In the genomic region with DNA sequence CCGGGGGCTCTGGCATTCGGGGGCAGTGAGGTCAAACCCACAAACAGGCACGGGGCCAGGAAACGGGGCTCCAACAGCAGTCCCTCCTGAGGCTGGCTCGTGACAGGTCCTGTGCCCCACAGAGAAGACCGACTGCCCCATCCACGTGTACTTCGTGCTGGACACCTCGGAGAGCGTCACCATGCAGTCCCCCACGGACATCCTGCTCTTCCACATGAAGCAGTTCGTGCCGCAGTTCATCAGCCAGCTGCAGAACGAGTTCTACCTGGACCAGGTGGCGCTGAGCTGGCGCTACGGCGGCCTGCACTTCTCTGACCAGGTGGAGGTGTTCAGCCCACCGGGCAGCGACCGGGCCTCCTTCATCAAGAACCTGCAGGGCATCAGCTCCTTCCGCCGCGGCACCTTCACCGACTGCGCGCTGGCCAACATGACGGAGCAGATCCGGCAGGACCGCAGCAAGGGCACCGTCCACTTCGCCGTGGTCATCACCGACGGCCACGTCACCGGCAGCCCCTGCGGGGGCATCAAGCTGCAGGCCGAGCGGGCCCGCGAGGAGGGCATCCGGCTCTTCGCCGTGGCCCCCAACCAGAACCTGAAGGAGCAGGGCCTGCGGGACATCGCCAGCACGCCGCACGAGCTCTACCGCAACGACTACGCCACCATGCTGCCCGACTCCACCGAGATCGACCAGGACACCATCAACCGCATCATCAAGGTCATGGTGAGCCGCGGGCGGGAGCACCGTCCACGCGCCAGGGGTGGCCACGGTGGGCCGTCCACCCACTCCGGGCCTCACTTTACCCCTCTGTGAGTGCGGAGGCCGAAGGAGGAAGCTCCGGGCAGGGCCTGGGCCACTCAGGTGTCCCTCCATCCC, we compare ENCODE assay signal across 13 cellular contexts. TPM values are rescaled to one million over a fixed set of nuclear protein-coding genes. Genes with fewer than 3 reads are reported as not detected.
DNase-seq lines count a peak whose midpoint lies in the region; ATAC-seq and TF ChIP-seq lines count a peak whose summit lies in the region.
"Had no signal": no experiment of that assay in that cellular context is flagged by ENCODE, and none has a peak within 500 bp of the region (broad histone marks: within the 10 kb centered on the region; RNA-seq: fewer than 3 reads in every experiment).

No MANE protein-coding gene starts in this region.

- H3K4me1 ChIP-seq in ovary (ENCODE audit: insufficient read depth): peaks cover 11% of the 10 kb centered on the region

- H3K27me3 ChIP-seq in dorsolateral prefrontal cortex (peaks cover 0 to 15% (median 0%) of the 10 kb centered on the region in 45 donors), ovary (no peaks in the 10 kb centered on the region)

- intact Hi-C loops in dorsolateral prefrontal cortex (cut with DNase I): no loop called here
- intact Hi-C loops in ovary (cut with DNase I): loop anchor here in 2 of 4 donors (5.0 kb wide), 1 partner anchor 140 kb away; no protein-coding TSS in a partner anchor

- H3K9me3 ChIP-seq in ovary: no peaks in the 10 kb centered on the region

- ATAC-seq in HG02852 (IDR thresholded peaks at IDR 0.05; ENCODE audit: unreplicated experiment): no peak

- DNase-seq in stimulated activated CD4-positive, alpha-beta T cell treated with anti-CD3 and anti-CD28 coated beads, Interleukin-4, amount 100 ng/mL, for 1 hour: peak; percentile 1
- no peak for DNase-seq in stimulated activated CD4-positive, alpha-beta T cell treated with anti-CD3 and anti-CD28 coated beads, Interleukin-4, amount 100 ng/mL, for 24 hours
- DNase-seq in dorsolateral prefrontal cortex (peak in 8 of 10 donors; percentile 6 to 38 (median 26)), ovary (peak; percentile 20 to 49 (median 42)), erythroblast (lab: John Stamatoyannopoulos, UW) (no peak), NCI-H1105 treated with DMSO at 0.1 percent for 48 hours (lab: John Stamatoyannopoulos, UW) (no peak), NCI-H748 (lab: John Stamatoyannopoulos, UW; ENCODE audit: unreplicated experiment) (no peak)
- DNase-seq: activated naive CD8-positive, alpha-beta T cell treated with anti-CD3 and anti-CD28 coated beads for 36 hours; Kasumi-1; NCI-H2081 treated with DMSO at 0.1 percent for 48 hours had no signal

- H3K27ac ChIP-seq in dorsolateral prefrontal cortex: no peak overlapping the region
- H3K27ac ChIP-seq in ovary: no peak overlapping the region
- H3K27ac ChIP-seq: C4-2B had no signal

- H3K4me3 ChIP-seq in dorsolateral prefrontal cortex (no peak overlapping the region), ovary (no peak overlapping the region)

- H3K36me3 ChIP-seq in ovary: no peaks in the 10 kb centered on the region

- no peak for TF ChIP-seq CTCF in dorsolateral prefrontal cortex (IDR thresholded peaks at IDR 0.05 in 54 of 56, conservative IDR thresholded peaks at IDR 0.05 in 2 of 56; ENCODE audit: low read depth in 1 of 56, partially characterized antibody in 56 of 56)
- no peak for TF ChIP-seq CTCF in ovary (IDR thresholded peaks at IDR 0.05)

- no peak for TF ChIP-seq POLR2A in ovary (IDR thresholded peaks at IDR 0.05)
- no peak for TF ChIP-seq POLR2A in erythroblast (IDR thresholded peaks at IDR 0.05; ENCODE audit: low read length)

- 90 to 94% (median 90%) methylated on average over 64 to 69 of the region's 69 CpGs for WGBS in ovary, 3 donors

- TF ChIP-seq EP300 in ovary (IDR thresholded peaks at IDR 0.05): no peak

RNA-seq across cellular contexts. Expression of a gene that starts 14.2 kb away (rescaled TPM):
- 10 to 100 TPM in 83 of 120 experiments, 1 to 10 TPM in 37; 4.3 to 57.2 (median 12.6) TPM for total RNA-seq in dorsolateral prefrontal cortex
- 1,000 to 10,000 TPM in 1 of 7 donors, 100 to 1,000 TPM in 6; 222 to 1,092 (median 831) TPM for total RNA-seq in ovary
- 100 to 1,000 TPM in 1 of 2 donors, 10 to 100 TPM in 1; 50.9 to 818 TPM for polyA plus RNA-seq in ovary
- polyA plus RNA-seq: neural cell had no signal

RNA-seq across cellular contexts. Expression of a gene that starts 43.3 kb away (rescaled TPM):
- 10 to 100 TPM in 104 of 120 experiments, 1 to 10 TPM in 16; 4.0 to 48.0 (median 20.5) TPM for total RNA-seq in dorsolateral prefrontal cortex
- 1 to 10 TPM in 5 of 7 donors, under 1 TPM in 2; 0.83 to 7.5 (median 3.8) TPM for total RNA-seq in ovary
- 1 to 10 TPM in 1 of 2 donors, not detected in 1; 3.5 TPM for polyA plus RNA-seq in ovary

Comparison
In these comparisons a context has a peak if more than half of its experiments do, and no peak if none do; other contexts are left out.
1. DNase-seq: peak in stimulated activated CD4-positive, alpha-beta T cell treated with anti-CD3 and anti-CD28 coated beads, Interleukin-4, amount 100 ng/mL, for 1 hour (single experiment), dorsolateral prefrontal cortex (8 of 10) and ovary (5 of 5); none in stimulated activated CD4-positive, alpha-beta T cell treated with anti-CD3 and anti-CD28 coated beads, Interleukin-4, amount 100 ng/mL, for 24 hours (single experiment), erythroblast (0 of 2), NCI-H1105 treated with DMSO at 0.1 percent for 48 hours (single experiment) and NCI-H748 (single experiment).